ENCODE assay signal across 18 cellular contexts in the genomic region with DNA sequence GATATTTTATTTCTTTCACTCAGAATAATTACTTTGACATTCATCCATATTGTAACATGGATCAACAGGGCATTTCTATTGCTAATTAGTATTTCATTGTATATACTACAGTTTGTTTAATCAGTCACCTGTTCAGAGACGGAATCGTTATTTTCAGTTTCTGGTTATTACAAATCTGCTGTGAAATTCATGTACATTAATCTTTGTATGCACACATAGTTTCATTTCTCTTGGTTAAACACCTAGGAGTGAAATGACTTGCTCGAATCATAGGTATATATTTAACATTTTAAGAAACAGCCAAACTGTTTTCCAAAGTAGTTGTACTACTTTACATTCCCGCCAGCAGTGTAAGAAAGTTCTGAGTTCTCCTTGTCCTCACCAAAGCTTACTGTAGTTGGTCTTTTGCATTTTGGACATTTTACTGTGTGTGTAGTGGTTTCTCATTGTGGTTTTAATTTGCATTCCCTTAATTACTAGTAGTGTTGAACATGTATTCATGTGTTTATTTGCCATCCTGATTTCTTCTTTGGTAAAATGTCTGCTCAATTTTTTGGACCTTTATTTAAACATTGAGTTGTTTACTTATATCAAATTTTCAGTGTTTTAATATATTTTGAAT.
DNase-seq lines count a peak whose midpoint lies in the region; ATAC-seq, FAIRE-seq and TF ChIP-seq lines count a peak whose summit lies in the region.
"Had no signal": no experiment of that assay in that cellular context is flagged by ENCODE, and none has a peak within 500 bp of the region (broad histone marks: within the 10 kb centered on the region; RNA-seq: fewer than 3 reads in every experiment).

No MANE protein-coding gene starts in this region.

- no peak for TF ChIP-seq POLR2A in GM12891 (IDR thresholded peaks at IDR 0.05; ENCODE audit: low read depth, low read length)

- DNase-seq in GM19239 (ENCODE audit: insufficient read length, low spot score) = no peak
- no peak for DNase-seq in NCI-H226
- DNase-seq in stimulated activated CD4-positive, alpha-beta T cell treated with anti-CD3 and anti-CD28 coated beads, Interleukin-12 subunit alpha, Interleukin-12 subunit beta, amount 100 ng/mL, for 4 hours = no peak
- DNase-seq in NCI-H510A treated with DMSO at 0.1 percent for 48 hours (lab: John Stamatoyannopoulos, UW) = no peak
- DNase-seq in GM12891 (ENCODE audit: insufficient read length, low spot score) = no peak
- DNase-seq: 8988T; activated CD4-positive, alpha-beta T cell treated with anti-CD3 and anti-CD28 coated beads for 1 hour; left cardiac atrium; midbrain; NCI-H187; NCI-H446; retina; T-helper 9 cell had no signal

- ATAC-seq in GM18498 (IDR thresholded peaks at IDR 0.05; ENCODE audit: unreplicated experiment) (peak; percentile 70), GM21737 (IDR thresholded peaks at IDR 0.05; ENCODE audit: unreplicated experiment) (peak; percentile 60), HG03175 (IDR thresholded peaks at IDR 0.05; ENCODE audit: unreplicated experiment) (peak; percentile 79)
- ATAC-seq: left cardiac atrium had no signal

- FAIRE-seq in GM19239 (lab: Jason Lieb, UNC) (peak; percentile 48), GM12891 (lab: Jason Lieb, UNC) (no peak)
- FAIRE-seq: endometrium, H1 had no signal

TF ChIP-seq in GM12891, 5 proteins besides CTCF, POLR2A, EP300 and RAD21:
- TF ChIP-seq TAF1 (IDR thresholded peaks at IDR 0.05; ENCODE audit: low read depth, low read length) = no peak
- no peak for TF ChIP-seq PAX5 (IDR thresholded peaks at IDR 0.05; ENCODE audit: insufficient read depth, low read length, severe bottlenecking)
- TF ChIP-seq POU2F2 (IDR thresholded peaks at IDR 0.05; ENCODE audit: low read depth, low read length) = no peak
- no peak for TF ChIP-seq POLR2AphosphoS5 (IDR thresholded peaks at IDR 0.05; ENCODE audit: low read depth, low read length)
- no peak for TF ChIP-seq SPI1 (IDR thresholded peaks at IDR 0.05; ENCODE audit: low read depth, low read length)
